In the genomic region with DNA sequence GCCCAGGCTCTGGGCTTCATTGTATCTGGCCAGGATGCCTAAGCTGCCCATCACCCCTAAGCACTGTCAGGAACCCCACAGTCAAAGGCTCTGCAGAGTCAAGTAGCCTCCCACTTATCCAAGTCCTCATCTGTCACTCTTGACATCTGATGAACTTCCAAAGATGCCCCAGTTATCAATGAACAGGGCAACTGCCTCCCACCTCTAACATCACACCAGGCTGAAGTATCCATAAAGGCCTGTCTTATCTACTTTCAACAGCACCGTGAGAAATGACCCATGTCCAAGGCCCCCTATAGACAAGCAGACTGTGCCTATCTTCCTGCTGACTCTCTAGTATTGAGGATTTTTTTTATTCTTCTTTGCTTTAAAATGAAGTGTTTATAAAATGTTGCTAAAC, we compare ENCODE assay signal across 1 cellular context.
TF ChIP-seq lines count a peak whose summit lies in the region.

No MANE protein-coding gene starts in this region.

TF ChIP-seq in K562, 482 proteins besides CTCF, POLR2A, EP300 and RAD21 (continued from another document and continues in another):
- TF ChIP-seq, protein P1, sequence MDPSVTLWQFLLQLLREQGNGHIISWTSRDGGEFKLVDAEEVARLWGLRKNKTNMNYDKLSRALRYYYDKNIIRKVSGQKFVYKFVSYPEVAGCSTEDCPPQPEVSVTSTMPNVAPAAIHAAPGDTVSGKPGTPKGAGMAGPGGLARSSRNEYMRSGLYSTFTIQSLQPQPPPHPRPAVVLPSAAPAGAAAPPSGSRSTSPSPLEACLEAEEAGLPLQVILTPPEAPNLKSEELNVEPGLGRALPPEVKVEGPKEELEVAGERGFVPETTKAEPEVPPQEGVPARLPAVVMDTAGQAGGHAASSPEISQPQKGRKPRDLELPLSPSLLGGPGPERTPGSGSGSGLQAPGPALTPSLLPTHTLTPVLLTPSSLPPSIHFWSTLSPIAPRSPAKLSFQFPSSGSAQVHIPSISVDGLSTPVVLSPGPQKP (CRISPR knock-in tag; IDR thresholded peaks at IDR 0.05) = no peak
- TF ChIP-seq, protein P2, sequence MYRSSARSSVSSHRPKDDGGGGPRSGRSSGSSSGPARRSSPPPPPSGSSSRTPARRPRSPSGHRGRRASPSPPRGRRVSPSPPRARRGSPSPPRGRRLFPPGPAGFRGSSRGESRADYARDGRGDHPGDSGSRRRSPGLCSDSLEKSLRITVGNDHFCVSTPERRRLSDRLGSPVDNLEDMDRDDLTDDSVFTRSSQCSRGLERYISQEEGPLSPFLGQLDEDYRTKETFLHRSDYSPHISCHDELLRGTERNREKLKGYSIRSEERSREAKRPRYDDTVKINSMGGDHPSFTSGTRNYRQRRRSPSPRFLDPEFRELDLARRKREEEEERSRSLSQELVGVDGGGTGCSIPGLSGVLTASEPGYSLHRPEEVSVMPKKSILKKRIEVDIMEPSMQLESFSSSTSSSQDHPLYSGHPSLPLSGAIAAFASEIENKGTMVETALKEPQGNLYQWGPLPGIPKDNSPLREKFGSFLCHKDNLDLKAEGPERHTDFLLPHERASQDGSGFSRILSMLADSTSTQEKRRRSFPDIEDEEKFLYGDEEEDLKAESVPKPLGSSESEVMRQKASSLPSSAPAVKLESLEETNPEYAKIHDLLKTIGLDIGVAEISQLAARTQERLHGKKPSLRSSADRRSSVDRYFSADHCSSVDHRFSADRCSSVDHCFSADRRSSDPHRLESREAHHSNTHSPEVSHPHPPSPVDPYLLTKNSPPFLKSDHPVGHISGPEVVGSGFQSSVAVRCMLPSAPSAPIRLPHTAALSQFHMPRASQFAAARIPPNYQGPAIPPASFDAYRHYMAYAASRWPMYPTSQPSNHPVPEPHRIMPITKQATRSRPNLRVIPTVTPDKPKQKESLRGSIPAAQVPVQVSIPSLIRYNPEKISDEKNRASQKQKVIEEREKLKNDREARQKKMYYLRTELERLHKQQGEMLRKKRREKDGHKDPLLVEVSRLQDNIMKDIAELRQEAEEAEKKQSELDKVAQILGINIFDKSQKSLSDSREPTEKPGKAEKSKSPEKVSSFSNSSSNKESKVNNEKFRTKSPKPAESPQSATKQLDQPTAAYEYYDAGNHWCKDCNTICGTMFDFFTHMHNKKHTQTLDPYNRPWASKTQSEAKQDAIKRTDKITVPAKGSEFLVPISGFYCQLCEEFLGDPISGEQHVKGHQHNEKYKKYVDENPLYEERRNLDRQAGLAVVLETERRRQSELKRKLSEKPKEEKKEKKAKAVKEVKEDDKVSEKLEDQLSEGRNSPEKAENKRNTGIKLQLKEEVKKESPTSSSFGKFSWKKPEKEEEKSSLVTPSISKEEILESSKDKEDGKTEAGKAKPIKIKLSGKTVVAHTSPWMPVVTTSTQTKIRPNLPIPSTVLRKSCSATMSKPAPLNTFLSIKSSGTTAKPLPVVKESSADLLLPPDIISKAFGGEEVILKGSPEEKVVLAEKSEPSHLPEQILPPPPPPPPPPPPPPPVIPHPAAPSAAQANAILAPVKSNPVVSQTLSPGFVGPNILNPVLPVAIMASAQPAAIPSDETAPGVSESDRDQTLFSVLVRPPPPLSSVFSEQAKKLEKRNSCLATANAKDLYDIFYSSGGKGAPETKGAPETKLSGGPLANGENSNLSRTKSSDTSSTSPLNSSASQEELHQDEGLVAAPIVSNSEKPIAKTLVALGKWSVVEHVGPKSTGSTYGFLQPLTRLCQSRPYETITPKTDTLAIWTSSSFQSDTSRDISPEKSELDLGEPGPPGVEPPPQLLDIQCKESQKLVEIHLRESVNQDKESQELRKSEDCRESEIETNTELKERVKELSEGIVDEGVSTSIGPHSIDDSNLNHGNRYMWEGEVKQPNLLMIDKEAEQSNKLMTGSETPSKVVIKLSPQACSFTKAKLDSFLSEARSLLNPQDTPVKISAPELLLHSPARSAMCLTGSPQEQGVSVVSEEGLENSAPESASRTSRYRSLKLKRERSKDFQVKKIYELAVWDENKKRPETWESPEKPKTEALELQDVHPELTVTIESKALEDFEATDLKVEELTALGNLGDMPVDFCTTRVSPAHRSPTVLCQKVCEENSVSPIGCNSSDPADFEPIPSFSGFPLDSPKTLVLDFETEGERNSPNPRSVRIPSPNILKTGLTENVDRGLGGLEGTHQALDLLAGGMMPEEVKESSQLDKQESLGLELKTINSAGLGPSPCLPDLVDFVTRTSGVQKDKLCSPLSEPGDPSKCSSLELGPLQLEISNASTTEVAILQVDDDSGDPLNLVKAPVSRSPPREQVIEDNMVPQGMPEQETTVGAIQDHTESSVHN (IDR thresholded peaks at IDR 0.05; ENCODE audit: borderline replicate concordance in 1 of 2, low read depth in 1 of 2) = no peak
- no peak for TF ChIP-seq THRAP3 (IDR thresholded peaks at IDR 0.05; ENCODE audit: borderline replicate concordance)
- TF ChIP-seq IRF2 (CRISPR knock-in tag; IDR thresholded peaks at IDR 0.05) = no peak
- no peak for TF ChIP-seq ZFPM2 (CRISPR knock-in tag; IDR thresholded peaks at IDR 0.05)
- peak; percentile 82; the same call in 1 of the 2 replicates for TF ChIP-seq SMARCA4 (IDR thresholded peaks at IDR 0.05)
- no peak for TF ChIP-seq DACH1 (IDR thresholded peaks at IDR 0.05; ENCODE audit: partially characterized antibody)
- TF ChIP-seq, protein P3, sequence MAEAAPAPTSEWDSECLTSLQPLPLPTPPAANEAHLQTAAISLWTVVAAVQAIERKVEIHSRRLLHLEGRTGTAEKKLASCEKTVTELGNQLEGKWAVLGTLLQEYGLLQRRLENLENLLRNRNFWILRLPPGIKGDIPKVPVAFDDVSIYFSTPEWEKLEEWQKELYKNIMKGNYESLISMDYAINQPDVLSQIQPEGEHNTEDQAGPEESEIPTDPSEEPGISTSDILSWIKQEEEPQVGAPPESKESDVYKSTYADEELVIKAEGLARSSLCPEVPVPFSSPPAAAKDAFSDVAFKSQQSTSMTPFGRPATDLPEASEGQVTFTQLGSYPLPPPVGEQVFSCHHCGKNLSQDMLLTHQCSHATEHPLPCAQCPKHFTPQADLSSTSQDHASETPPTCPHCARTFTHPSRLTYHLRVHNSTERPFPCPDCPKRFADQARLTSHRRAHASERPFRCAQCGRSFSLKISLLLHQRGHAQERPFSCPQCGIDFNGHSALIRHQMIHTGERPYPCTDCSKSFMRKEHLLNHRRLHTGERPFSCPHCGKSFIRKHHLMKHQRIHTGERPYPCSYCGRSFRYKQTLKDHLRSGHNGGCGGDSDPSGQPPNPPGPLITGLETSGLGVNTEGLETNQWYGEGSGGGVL (CRISPR knock-in tag; IDR thresholded peaks at IDR 0.05) = no peak
- TF ChIP-seq, protein P4, sequence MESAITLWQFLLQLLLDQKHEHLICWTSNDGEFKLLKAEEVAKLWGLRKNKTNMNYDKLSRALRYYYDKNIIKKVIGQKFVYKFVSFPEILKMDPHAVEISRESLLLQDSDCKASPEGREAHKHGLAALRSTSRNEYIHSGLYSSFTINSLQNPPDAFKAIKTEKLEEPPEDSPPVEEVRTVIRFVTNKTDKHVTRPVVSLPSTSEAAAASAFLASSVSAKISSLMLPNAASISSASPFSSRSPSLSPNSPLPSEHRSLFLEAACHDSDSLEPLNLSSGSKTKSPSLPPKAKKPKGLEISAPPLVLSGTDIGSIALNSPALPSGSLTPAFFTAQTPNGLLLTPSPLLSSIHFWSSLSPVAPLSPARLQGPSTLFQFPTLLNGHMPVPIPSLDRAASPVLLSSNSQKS (CRISPR knock-in tag; IDR thresholded peaks at IDR 0.05) = no peak
- TF ChIP-seq, protein P5, sequence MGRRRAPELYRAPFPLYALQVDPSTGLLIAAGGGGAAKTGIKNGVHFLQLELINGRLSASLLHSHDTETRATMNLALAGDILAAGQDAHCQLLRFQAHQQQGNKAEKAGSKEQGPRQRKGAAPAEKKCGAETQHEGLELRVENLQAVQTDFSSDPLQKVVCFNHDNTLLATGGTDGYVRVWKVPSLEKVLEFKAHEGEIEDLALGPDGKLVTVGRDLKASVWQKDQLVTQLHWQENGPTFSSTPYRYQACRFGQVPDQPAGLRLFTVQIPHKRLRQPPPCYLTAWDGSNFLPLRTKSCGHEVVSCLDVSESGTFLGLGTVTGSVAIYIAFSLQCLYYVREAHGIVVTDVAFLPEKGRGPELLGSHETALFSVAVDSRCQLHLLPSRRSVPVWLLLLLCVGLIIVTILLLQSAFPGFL (CRISPR knock-in tag; IDR thresholded peaks at IDR 0.05) = no peak
- TF ChIP-seq SMC3 (conservative IDR thresholded peaks at IDR 0.05; ENCODE audit: insufficient read depth, low read depth, low read length) = no peak
- TF ChIP-seq, protein P6, sequence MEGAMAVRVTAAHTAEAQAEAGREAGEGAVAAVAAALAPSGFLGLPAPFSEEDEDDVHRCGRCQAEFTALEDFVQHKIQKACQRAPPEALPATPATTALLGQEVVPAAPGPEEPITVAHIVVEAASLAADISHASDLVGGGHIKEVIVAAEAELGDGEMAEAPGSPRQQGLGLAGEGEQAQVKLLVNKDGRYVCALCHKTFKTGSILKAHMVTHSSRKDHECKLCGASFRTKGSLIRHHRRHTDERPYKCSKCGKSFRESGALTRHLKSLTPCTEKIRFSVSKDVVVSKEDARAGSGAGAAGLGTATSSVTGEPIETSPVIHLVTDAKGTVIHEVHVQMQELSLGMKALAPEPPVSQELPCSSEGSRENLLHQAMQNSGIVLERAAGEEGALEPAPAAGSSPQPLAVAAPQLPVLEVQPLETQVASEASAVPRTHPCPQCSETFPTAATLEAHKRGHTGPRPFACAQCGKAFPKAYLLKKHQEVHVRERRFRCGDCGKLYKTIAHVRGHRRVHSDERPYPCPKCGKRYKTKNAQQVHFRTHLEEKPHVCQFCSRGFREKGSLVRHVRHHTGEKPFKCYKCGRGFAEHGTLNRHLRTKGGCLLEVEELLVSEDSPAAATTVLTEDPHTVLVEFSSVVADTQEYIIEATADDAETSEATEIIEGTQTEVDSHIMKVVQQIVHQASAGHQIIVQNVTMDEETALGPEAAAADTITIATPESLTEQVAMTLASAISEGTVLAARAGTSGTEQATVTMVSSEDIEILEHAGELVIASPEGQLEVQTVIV (CRISPR knock-in tag; IDR thresholded peaks at IDR 0.05; ENCODE audit: borderline replicate concordance) = no peak
- TF ChIP-seq ZNF695 (CRISPR knock-in tag; IDR thresholded peaks at IDR 0.05) = no peak
- TF ChIP-seq STAT5A (IDR thresholded peaks at IDR 0.05; ENCODE audit: borderline replicate concordance, low read length) = peak; percentile 70; the same call in 1 of the 2 replicates
- TF ChIP-seq, protein P7, sequence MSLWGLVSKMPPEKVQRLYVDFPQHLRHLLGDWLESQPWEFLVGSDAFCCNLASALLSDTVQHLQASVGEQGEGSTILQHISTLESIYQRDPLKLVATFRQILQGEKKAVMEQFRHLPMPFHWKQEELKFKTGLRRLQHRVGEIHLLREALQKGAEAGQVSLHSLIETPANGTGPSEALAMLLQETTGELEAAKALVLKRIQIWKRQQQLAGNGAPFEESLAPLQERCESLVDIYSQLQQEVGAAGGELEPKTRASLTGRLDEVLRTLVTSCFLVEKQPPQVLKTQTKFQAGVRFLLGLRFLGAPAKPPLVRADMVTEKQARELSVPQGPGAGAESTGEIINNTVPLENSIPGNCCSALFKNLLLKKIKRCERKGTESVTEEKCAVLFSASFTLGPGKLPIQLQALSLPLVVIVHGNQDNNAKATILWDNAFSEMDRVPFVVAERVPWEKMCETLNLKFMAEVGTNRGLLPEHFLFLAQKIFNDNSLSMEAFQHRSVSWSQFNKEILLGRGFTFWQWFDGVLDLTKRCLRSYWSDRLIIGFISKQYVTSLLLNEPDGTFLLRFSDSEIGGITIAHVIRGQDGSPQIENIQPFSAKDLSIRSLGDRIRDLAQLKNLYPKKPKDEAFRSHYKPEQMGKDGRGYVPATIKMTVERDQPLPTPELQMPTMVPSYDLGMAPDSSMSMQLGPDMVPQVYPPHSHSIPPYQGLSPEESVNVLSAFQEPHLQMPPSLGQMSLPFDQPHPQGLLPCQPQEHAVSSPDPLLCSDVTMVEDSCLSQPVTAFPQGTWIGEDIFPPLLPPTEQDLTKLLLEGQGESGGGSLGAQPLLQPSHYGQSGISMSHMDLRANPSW (CRISPR knock-in tag; IDR thresholded peaks at IDR 0.05) = no peak
- TF ChIP-seq HNRNPL (IDR thresholded peaks at IDR 0.05; ENCODE audit: low read depth, low read length) = no peak
- TF ChIP-seq, protein P8, sequence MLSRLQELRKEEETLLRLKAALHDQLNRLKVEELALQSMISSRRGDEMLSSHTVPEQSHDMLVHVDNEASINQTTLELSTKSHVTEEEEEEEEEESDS (CRISPR knock-in tag; IDR thresholded peaks at IDR 0.05) = no peak
- peak; percentile 19; the same call in 1 of the 2 replicates for TF ChIP-seq FOXM1 (IDR thresholded peaks at IDR 0.05; ENCODE audit: low read depth)
- no peak for TF ChIP-seq FOXM1 (CRISPR knock-in tag; IDR thresholded peaks at IDR 0.05; ENCODE audit: low read depth)
- no peak for TF ChIP-seq SRSF1 (IDR thresholded peaks at IDR 0.05; ENCODE audit: low read depth, low read length)
- TF ChIP-seq POU5F1 (IDR thresholded peaks at IDR 0.05; ENCODE audit: borderline replicate concordance, low read depth, low read length, partially characterized antibody) = no peak
- TF ChIP-seq KDM1A (IDR thresholded peaks at IDR 0.05) = peak; percentile 73 to 78
- no peak for TF ChIP-seq KAT8 (IDR thresholded peaks at IDR 0.05; ENCODE audit: low read depth)
- TF ChIP-seq FOS (IDR thresholded peaks at IDR 0.05; ENCODE audit: extremely low read depth, insufficient read length) = no peak
- TF ChIP-seq, protein P9, sequence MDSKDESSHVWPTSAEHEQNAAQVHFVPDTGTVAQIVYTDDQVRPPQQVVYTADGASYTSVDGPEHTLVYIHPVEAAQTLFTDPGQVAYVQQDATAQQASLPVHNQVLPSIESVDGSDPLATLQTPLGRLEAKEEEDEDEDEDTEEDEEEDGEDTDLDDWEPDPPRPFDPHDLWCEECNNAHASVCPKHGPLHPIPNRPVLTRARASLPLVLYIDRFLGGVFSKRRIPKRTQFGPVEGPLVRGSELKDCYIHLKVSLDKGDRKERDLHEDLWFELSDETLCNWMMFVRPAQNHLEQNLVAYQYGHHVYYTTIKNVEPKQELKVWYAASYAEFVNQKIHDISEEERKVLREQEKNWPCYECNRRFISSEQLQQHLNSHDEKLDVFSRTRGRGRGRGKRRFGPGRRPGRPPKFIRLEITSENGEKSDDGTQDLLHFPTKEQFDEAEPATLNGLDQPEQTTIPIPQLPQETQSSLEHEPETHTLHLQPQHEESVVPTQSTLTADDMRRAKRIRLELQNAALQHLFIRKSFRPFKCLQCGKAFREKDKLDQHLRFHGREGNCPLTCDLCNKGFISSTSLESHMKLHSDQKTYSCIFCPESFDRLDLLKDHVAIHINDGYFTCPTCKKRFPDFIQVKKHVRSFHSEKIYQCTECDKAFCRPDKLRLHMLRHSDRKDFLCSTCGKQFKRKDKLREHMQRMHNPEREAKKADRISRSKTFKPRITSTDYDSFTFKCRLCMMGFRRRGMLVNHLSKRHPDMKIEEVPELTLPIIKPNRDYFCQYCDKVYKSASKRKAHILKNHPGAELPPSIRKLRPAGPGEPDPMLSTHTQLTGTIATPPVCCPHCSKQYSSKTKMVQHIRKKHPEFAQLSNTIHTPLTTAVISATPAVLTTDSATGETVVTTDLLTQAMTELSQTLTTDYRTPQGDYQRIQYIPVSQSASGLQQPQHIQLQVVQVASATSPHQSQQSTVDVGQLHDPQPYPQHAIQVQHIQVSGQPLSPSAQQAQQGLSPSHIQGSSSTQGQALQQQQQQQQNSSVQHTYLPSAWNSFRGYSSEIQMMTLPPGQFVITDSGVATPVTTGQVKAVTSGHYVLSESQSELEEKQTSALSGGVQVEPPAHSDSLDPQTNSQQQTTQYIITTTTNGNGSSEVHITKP (IDR thresholded peaks at IDR 0.05; ENCODE audit: partially characterized antibody) = no peak
- no peak for TF ChIP-seq LARP7 (IDR thresholded peaks at IDR 0.05)
- TF ChIP-seq TAL1 (IDR thresholded peaks at IDR 0.05) = peak; percentile 83
- TF ChIP-seq HDAC1 (IDR thresholded peaks at IDR 0.05) = peak in 1 of 2 experiments; percentile 62; a peak in 1 of 4 replicates
- TF ChIP-seq POLR2G (IDR thresholded peaks at IDR 0.05; ENCODE audit: low read depth, low read length) = no peak
- TF ChIP-seq PHTF2 (CRISPR knock-in tag; IDR thresholded peaks at IDR 0.05) = no peak
